Comparison of ENCODE assay signal across 8 cellular contexts in genomic region chr1:154863702-154864174, GRCh38. TPM values are rescaled to one million over a fixed set of nuclear protein-coding genes. Genes with fewer than 3 reads are reported as not detected.
A peak's percentile ranks its signal among the peaks of the same experiment; 100 is the strongest.
DNase-seq lines count a peak whose midpoint lies in the region; ATAC-seq lines count a peak whose summit lies in the region.

No MANE protein-coding gene starts in this region.

- no peak overlapping the region for H3K27ac ChIP-seq in GM23248

- H3K4me2 ChIP-seq in GM23248 (ENCODE audit: unreplicated experiment): no peak overlapping the region

- peaks cover 17% of the 10 kb centered on the region for H3K4me1 Mint-ChIP-seq in activated naive CD4-positive, alpha-beta T cell treated with anti-CD3 and anti-CD28 coated beads, Interleukin-2, amount 50 U/mL, for 24 hours

- no peaks in the 10 kb centered on the region for H3F3A ChIP-seq in GM23248 (ENCODE audit: insufficient read depth)

- no peaks in the 10 kb centered on the region for H3K36me3 Mint-ChIP-seq in activated naive CD4-positive, alpha-beta T cell treated with anti-CD3 and anti-CD28 coated beads, Interleukin-2, amount 50 U/mL, for 24 hours

- H3K4me1 ChIP-seq in GM23248 (ENCODE audit: insufficient read depth): peaks cover 3% of the 10 kb centered on the region; the same call in 1 of the 2 replicates

- H2AFZ ChIP-seq in GM23248: no peak overlapping the region

- in situ Hi-C loops in GM23248 (cut with MboI): no loop called here

- peak overlapping the region; percentile 77 for H3K27ac Mint-ChIP-seq in activated naive CD4-positive, alpha-beta T cell treated with anti-CD3 and anti-CD28 coated beads, Interleukin-2, amount 50 U/mL, for 24 hours

- DNase-seq in ELR (ENCODE audit: low read depth) (peak; percentile 86), GM23248 (peak; percentile 61), NCI-H82 (lab: John Stamatoyannopoulos, UW) (peak; percentile 76), left lobe of liver (ENCODE audit: low spot score) (no peak), AG08396 (ENCODE audit: low spot score) (no peak), cortex of kidney (lab: John Stamatoyannopoulos, UW) (no peak)

- ATAC-seq in left lobe of liver (peak; percentile 41), HG03469 (IDR thresholded peaks at IDR 0.05; ENCODE audit: unreplicated experiment) (no peak)

- H3K9me2 ChIP-seq in GM23248 (ENCODE audit: insufficient read depth): no peaks in the 10 kb centered on the region

- H4K20me1 ChIP-seq in GM23248 (ENCODE audit: insufficient read depth): no peaks in the 10 kb centered on the region

- no peaks in the 10 kb centered on the region for H3K79me2 ChIP-seq in GM23248 (ENCODE audit: insufficient read depth)

- H3K27me3 ChIP-seq in GM23248 (replicated peaks; ENCODE audit: insufficient read depth): peaks cover 10% of the 10 kb centered on the region

- H3K36me3 ChIP-seq in GM23248 (ENCODE audit: low read depth): no peaks in the 10 kb centered on the region

- H3K9me3 Mint-ChIP-seq in activated naive CD4-positive, alpha-beta T cell treated with anti-CD3 and anti-CD28 coated beads, Interleukin-2, amount 50 U/mL, for 24 hours: no peaks in the 10 kb centered on the region

- peaks cover 5% of the 10 kb centered on the region for H3K27me3 Mint-ChIP-seq in activated naive CD4-positive, alpha-beta T cell treated with anti-CD3 and anti-CD28 coated beads, Interleukin-2, amount 50 U/mL, for 24 hours

- H3K4me3 Mint-ChIP-seq in activated naive CD4-positive, alpha-beta T cell treated with anti-CD3 and anti-CD28 coated beads, Interleukin-2, amount 50 U/mL, for 24 hours: peak overlapping the region; percentile 19

- H3K4me3 ChIP-seq in GM23248: no peak overlapping the region

- WGBS in GM23248 (ENCODE audit: low coverage in 1 of 2, low lambda C conversion rate in 2 of 2, missing lambda C conversion rate in 2 of 2), 2 experiments: 72 to 79% methylated on average over 13 of the region's 13 CpGs

- no peak overlapping the region for H3K9ac ChIP-seq in GM23248

- no peaks in the 10 kb centered on the region for H3K9me3 ChIP-seq in GM23248 (ENCODE audit: low read depth)

RNA-seq across cellular contexts. Expression of gene KCNN3, which starts 6.3 kb away (rescaled TPM):
- total RNA-seq in GM23248 (2014; rRNA removed; shearing (Covaris generic)): not detected in 2 replicates
- not detected in 2 replicates for polyA plus RNA-seq in GM23248 (2016; fragmentation: Nextera tagmentation; extraction: Ambion mirVana)
- 0.23 TPM for total RNA-seq in left lobe of liver

Comparison
In these comparisons a context has a peak if more than half of its experiments do, and no peak if none do; other contexts are left out.
1. DNase-seq: peak in ELR (single experiment), GM23248 (single experiment) and NCI-H82 (single experiment); none in left lobe of liver (single experiment), AG08396 (single experiment) and cortex of kidney (single experiment).